ENCODE assay signal across 16 cellular contexts in genomic region chr3:30694668-30695067, GRCh38.
DNase-seq lines count a peak whose midpoint lies in the region; ATAC-seq lines count a peak whose summit lies in the region.
"Had no signal": no experiment of that assay in that cellular context is flagged by ENCODE, and none has a peak within 500 bp of the region (broad histone marks: within the 10 kb centered on the region; RNA-seq: fewer than 3 reads in every experiment).

No MANE protein-coding gene starts in this region.

- H3K9me3 Mint-ChIP-seq in activated naive CD4-positive, alpha-beta T cell treated with anti-CD3 and anti-CD28 coated beads, Interleukin-2, amount 50 U/mL, for 24 hours = no peaks in the 10 kb centered on the region
- no peaks in the 10 kb centered on the region for H3K9me3 Mint-ChIP-seq in activated naive CD8-positive, alpha-beta T cell (ENCODE audit: low read depth)
- H3K9me3 Mint-ChIP-seq in stimulated activated effector memory CD8-positive, alpha-beta T cell treated with anti-CD3 and anti-CD28 coated beads, Interleukin-12 subunit alpha, Interleukin-12 subunit beta, amount 100 ng/mL, for 72 hours = no peaks in the 10 kb centered on the region
- H3K9me3 Mint-ChIP-seq: CD8-positive, alpha-beta memory T cell had no signal

- no peak for ATAC-seq in stimulated activated effector memory CD8-positive, alpha-beta T cell treated with anti-CD3 and anti-CD28 coated beads, Interleukin-12 subunit alpha, Interleukin-12 subunit beta, amount 100 ng/mL, for 72 hours

- H3K4me1 ChIP-seq in HUES48 (ENCODE audit: control insufficient read depth, insufficient read depth, low read length) = peaks cover 30% of the 10 kb centered on the region

- H3K4me1 Mint-ChIP-seq in activated naive CD4-positive, alpha-beta T cell treated with anti-CD3 and anti-CD28 coated beads, Interleukin-2, amount 50 U/mL, for 24 hours = peaks cover 76% of the 10 kb centered on the region
- peaks cover 77% of the 10 kb centered on the region for H3K4me1 Mint-ChIP-seq in activated naive CD8-positive, alpha-beta T cell (ENCODE audit: low read depth)
- peaks cover 30% of the 10 kb centered on the region for H3K4me1 Mint-ChIP-seq in stimulated activated effector memory CD8-positive, alpha-beta T cell treated with anti-CD3 and anti-CD28 coated beads, Interleukin-12 subunit alpha, Interleukin-12 subunit beta, amount 100 ng/mL, for 72 hours

- no peaks in the 10 kb centered on the region for H3K27me3 Mint-ChIP-seq in activated naive CD4-positive, alpha-beta T cell treated with anti-CD3 and anti-CD28 coated beads, Interleukin-2, amount 50 U/mL, for 24 hours
- H3K27me3 Mint-ChIP-seq in activated naive CD8-positive, alpha-beta T cell = no peaks in the 10 kb centered on the region
- H3K27me3 Mint-ChIP-seq: CD8-positive, alpha-beta memory T cell had no signal

- no peak overlapping the region for H3K4me3 ChIP-seq in HUES48 (ENCODE audit: low read depth, low read length)
- H3K4me3 ChIP-seq: GM23248, MG63, Peyer's patch had no signal

- no peaks in the 10 kb centered on the region for H3K27me3 ChIP-seq in HUES48 (ENCODE audit: control insufficient read depth, insufficient read depth, low read length)
- H3K27me3 ChIP-seq: MG63, Peyer's patch had no signal

- H3K27ac ChIP-seq in HUES48 (ENCODE audit: low read depth, low read length) = peak overlapping the region; percentile 73
- H3K27ac ChIP-seq: GM23248, Peyer's patch had no signal

- H3K27ac Mint-ChIP-seq in activated naive CD4-positive, alpha-beta T cell treated with anti-CD3 and anti-CD28 coated beads, Interleukin-2, amount 50 U/mL, for 24 hours = peak overlapping the region; percentile 87
- H3K27ac Mint-ChIP-seq in activated naive CD8-positive, alpha-beta T cell = peak overlapping the region; percentile 79
- H3K27ac Mint-ChIP-seq in stimulated activated effector memory CD8-positive, alpha-beta T cell treated with anti-CD3 and anti-CD28 coated beads, Interleukin-12 subunit alpha, Interleukin-12 subunit beta, amount 100 ng/mL, for 72 hours = peak overlapping the region; percentile 75

- no peaks in the 10 kb centered on the region for H3K9me3 ChIP-seq in HUES48 (ENCODE audit: control insufficient read depth, insufficient read depth, low read length)
- H3K9me3 ChIP-seq: MG63, Peyer's patch had no signal

- no peak for DNase-seq in activated naive CD4-positive, alpha-beta T cell (lab: John Stamatoyannopoulos, UW)
- DNase-seq in stimulated activated effector memory CD8-positive, alpha-beta T cell treated with anti-CD3 and anti-CD28 coated beads, Interleukin-12 subunit alpha, Interleukin-12 subunit beta, amount 100 ng/mL, for 72 hours (ENCODE audit: low spot score in 2 of 2) = no peak
- DNase-seq in C1 segment of cervical spinal cord (lab: John Stamatoyannopoulos, UW) = no peak
- DNase-seq in T1000 (lab: John Stamatoyannopoulos, UW) = no peak
- DNase-seq: ACHN; CD8-positive, alpha-beta memory T cell; GM23248; MG63; NCI-H1105; NCI-H187; NCI-H82; Peyer's patch; SHP77 had no signal

- H3K9ac ChIP-seq in HUES48 (ENCODE audit: low read depth, low read length) = no peak overlapping the region
- H3K9ac ChIP-seq: GM23248 had no signal

- peaks cover 47% of the 10 kb centered on the region for H3K36me3 Mint-ChIP-seq in activated naive CD4-positive, alpha-beta T cell treated with anti-CD3 and anti-CD28 coated beads, Interleukin-2, amount 50 U/mL, for 24 hours
- peaks cover 37% of the 10 kb centered on the region for H3K36me3 Mint-ChIP-seq in activated naive CD8-positive, alpha-beta T cell
- peaks cover 96% of the 10 kb centered on the region for H3K36me3 Mint-ChIP-seq in stimulated activated effector memory CD8-positive, alpha-beta T cell treated with anti-CD3 and anti-CD28 coated beads, Interleukin-12 subunit alpha, Interleukin-12 subunit beta, amount 100 ng/mL, for 72 hours

- H3K36me3 ChIP-seq in HUES48 (ENCODE audit: control insufficient read depth, insufficient read depth, low read length) = peaks cover 26% of the 10 kb centered on the region

- H3K4me3 Mint-ChIP-seq in activated naive CD4-positive, alpha-beta T cell treated with anti-CD3 and anti-CD28 coated beads, Interleukin-2, amount 50 U/mL, for 24 hours = no peak overlapping the region
- H3K4me3 Mint-ChIP-seq in activated naive CD8-positive, alpha-beta T cell = no peak overlapping the region
- H3K4me3 Mint-ChIP-seq in stimulated activated effector memory CD8-positive, alpha-beta T cell treated with anti-CD3 and anti-CD28 coated beads, Interleukin-12 subunit alpha, Interleukin-12 subunit beta, amount 100 ng/mL, for 72 hours = no peak overlapping the region
- H3K4me3 Mint-ChIP-seq: CD8-positive, alpha-beta memory T cell had no signal
